Comparison of ENCODE assay signal across 7 cellular contexts in genomic region chr1:94792876-94793605, GRCh38. TPM values are rescaled to one million over a fixed set of nuclear protein-coding genes. Genes with fewer than 3 reads are reported as not detected.
DNase-seq lines count a peak whose midpoint lies in the region; ATAC-seq and TF ChIP-seq lines count a peak whose summit lies in the region.

No MANE protein-coding gene starts in this region.

- H3K9me2 ChIP-seq in Karpas-422 (replicated peaks; ENCODE audit: insufficient read depth, low read length) = no peaks in the 10 kb centered on the region

- H4K20me1 ChIP-seq in Karpas-422 (ENCODE audit: insufficient read depth, low read depth, low read length) (no peaks in the 10 kb centered on the region), smooth muscle cell (ENCODE audit: low read depth) (no peaks in the 10 kb centered on the region)

- TF ChIP-seq CTCF in smooth muscle cell (IDR thresholded peaks at IDR 0.05; ENCODE audit: borderline replicate concordance, insufficient read depth, poor library complexity, severe bottlenecking) = no peak

- H3K4me1 ChIP-seq in Karpas-422 (ENCODE audit: low read length) = peaks cover 25% of the 10 kb centered on the region
- H3K4me1 ChIP-seq in smooth muscle cell (ENCODE audit: low read depth) = peaks cover 25% of the 10 kb centered on the region

- H2AFZ ChIP-seq in Karpas-422 (ENCODE audit: low read length) = no peak overlapping the region
- peak overlapping the region; percentile 73 for H2AFZ ChIP-seq in smooth muscle cell (ENCODE audit: low read depth)

- H3K4me2 ChIP-seq in Karpas-422 (ENCODE audit: low read depth, low read length, poor library complexity, severe bottlenecking) (peak overlapping the region; percentile 33), smooth muscle cell (peak overlapping the region; percentile 84)

- H3K27me3 ChIP-seq in Karpas-422 (ENCODE audit: low read length) = no peaks in the 10 kb centered on the region
- H3K27me3 ChIP-seq in smooth muscle cell (ENCODE audit: low read depth) = no peaks in the 10 kb centered on the region

- H3F3A ChIP-seq in smooth muscle cell (ENCODE audit: low read depth) = peaks cover 23% of the 10 kb centered on the region

- H3K79me2 ChIP-seq in Karpas-422 (ENCODE audit: low read length) = no peaks in the 10 kb centered on the region
- peaks cover 13% of the 10 kb centered on the region for H3K79me2 ChIP-seq in smooth muscle cell (ENCODE audit: low read depth)

- ATAC-seq in GM21447 (IDR thresholded peaks at IDR 0.05; ENCODE audit: unreplicated experiment) = peak; percentile 20
- no peak for ATAC-seq in activated CD4-positive, CD25-positive, alpha-beta regulatory T cell treated with anti-CD3 and anti-CD28 coated beads, Interleukin-2, amount 50 U/mL, for 24 hours

- WGBS in smooth muscle cell (ENCODE audit: low lambda C conversion rate) = 15% methylated on average over 5 of the region's 5 CpGs

- H3K9ac ChIP-seq in Karpas-422 (ENCODE audit: low read length) = no peak overlapping the region
- peak overlapping the region; percentile 16 for H3K9ac ChIP-seq in smooth muscle cell (ENCODE audit: low read depth)

- DNase-seq in Karpas-422 (no peak), fibroblast of peridontal ligament (ENCODE audit: extremely low read depth) (peak; percentile 84), smooth muscle cell (lab: John Stamatoyannopoulos, UW; ENCODE audit: unreplicated experiment) (no peak), ureter (ENCODE audit: low spot score) (no peak), ecto neural progenitor cell (ENCODE audit: low spot score) (no peak)

- no peak overlapping the region for H3K27ac ChIP-seq in Karpas-422 (ENCODE audit: low read length)
- peak overlapping the region; percentile 92 for H3K27ac ChIP-seq in smooth muscle cell (ENCODE audit: low read depth)

- H3K4me3 ChIP-seq in Karpas-422 (ENCODE audit: low read length) (no peak overlapping the region), smooth muscle cell (peak overlapping the region; percentile 35)

- H3K36me3 ChIP-seq in Karpas-422 (ENCODE audit: insufficient read depth, low read length) (no peaks in the 10 kb centered on the region), smooth muscle cell (ENCODE audit: low read depth) (no peaks in the 10 kb centered on the region)

- no peaks in the 10 kb centered on the region for H3K9me3 ChIP-seq in Karpas-422 (ENCODE audit: low read length)
- no peaks in the 10 kb centered on the region for H3K9me3 ChIP-seq in smooth muscle cell (replicated peaks; ENCODE audit: low read depth)

RNA-seq across cellular contexts. Expression of gene SLC44A3, which starts 27.1 kb away (rescaled TPM):
- total RNA-seq in Karpas-422 (2014; rRNA removed; shearing (Covaris generic); ENCODE audit: low replicate concordance) = not detected in 2 replicates
- total RNA-seq in smooth muscle cell (3.3 and 10.0 TPM in 2 replicates), ureter (72.1 TPM)
- 3.2 and 4.4 TPM in 2 replicates for polyA plus RNA-seq in smooth muscle cell
